Comparison of ENCODE assay signal across 2 cellular contexts in genomic region chr11:27621440-27622161, GRCh38.
TF ChIP-seq lines count a peak whose summit lies in the region.

No MANE protein-coding gene starts in this region.

TF ChIP-seq in GM23338, 12 proteins besides CTCF, POLR2A, EP300 and RAD21 (continued from another document):
- TF ChIP-seq ZNF462 (CRISPR knock-in tag; IDR thresholded peaks at IDR 0.05) (no peak), POLR2AphosphoS5 (IDR thresholded peaks at IDR 0.05; ENCODE audit: low read depth) (no peak), EZH2 (IDR thresholded peaks at IDR 0.05; ENCODE audit: low read depth, unreplicated experiment) (no peak), REST (IDR thresholded peaks at IDR 0.05; ENCODE audit: unreplicated experiment) (no peak), ZNF331 (CRISPR knock-in tag; IDR thresholded peaks at IDR 0.05; ENCODE audit: low read depth) (no peak), EZH2phosphoT487 (IDR thresholded peaks at IDR 0.05; ENCODE audit: unreplicated experiment) (no peak), STAT1 (IDR thresholded peaks at IDR 0.05; ENCODE audit: unreplicated experiment) (no peak)

TF ChIP-seq in WTC11, 78 proteins besides CTCF, POLR2A, EP300 and RAD21 (continued from another document):
- no peak for TF ChIP-seq ZNF532 (CRISPR knock-in tag; IDR thresholded peaks at IDR 0.05; ENCODE audit: borderline replicate concordance)
- no peak for TF ChIP-seq RELA (CRISPR knock-in tag; IDR thresholded peaks at IDR 0.05; ENCODE audit: borderline replicate concordance)
- no peak for TF ChIP-seq TEAD1 (CRISPR knock-in tag; IDR thresholded peaks at IDR 0.05)
- TF ChIP-seq IRF2 (CRISPR knock-in tag; IDR thresholded peaks at IDR 0.05; ENCODE audit: borderline replicate concordance, low read depth), result no peak
- TF ChIP-seq AR (CRISPR knock-in tag; IDR thresholded peaks at IDR 0.05), result 0 out of 2 replicates have a peak, but pooled peaks have one; percentile 53
- TF ChIP-seq AFF4 (CRISPR knock-in tag; IDR thresholded peaks at IDR 0.05; ENCODE audit: borderline replicate concordance), result no peak
